In genomic region chr20:17796096-17796563, GRCh38 we compare ENCODE assay signal across 1 cellular context.
TF ChIP-seq lines count a peak whose summit lies in the region.

No MANE protein-coding gene starts in this region.

TF ChIP-seq in HepG2, 621 proteins besides CTCF, POLR2A, EP300 and RAD21 (continued from another document and continues in another):
- 0 out of 2 replicates have a peak, but pooled peaks have one; percentile 32 for TF ChIP-seq HMGXB3 (CRISPR knock-in tag; IDR thresholded peaks at IDR 0.05; ENCODE audit: borderline replicate concordance)
- TF ChIP-seq ETV5 (CRISPR knock-in tag; IDR thresholded peaks at IDR 0.05; ENCODE audit: borderline replicate concordance), result no peak
- TF ChIP-seq ZNF30 (CRISPR knock-in tag; IDR thresholded peaks at IDR 0.05), result no peak
- TF ChIP-seq CC2D1A (CRISPR knock-in tag; IDR thresholded peaks at IDR 0.05), result no peak
- no peak for TF ChIP-seq ZSCAN29 (CRISPR knock-in tag; conservative IDR thresholded peaks at IDR 0.05)
- TF ChIP-seq FOXK2 (IDR thresholded peaks at IDR 0.05), result no peak
- no peak for TF ChIP-seq ZNF501 (CRISPR knock-in tag; IDR thresholded peaks at IDR 0.05)
- no peak for TF ChIP-seq TCF12 (IDR thresholded peaks at IDR 0.05)
- TF ChIP-seq TCF12 (CRISPR knock-in tag; IDR thresholded peaks at IDR 0.05), result no peak
- TF ChIP-seq ZNF780A (CRISPR knock-in tag; IDR thresholded peaks at IDR 0.05), result no peak
- TF ChIP-seq MYC (CRISPR knock-in tag; IDR thresholded peaks at IDR 0.05; ENCODE audit: borderline replicate concordance), result peak; percentile 64
- TF ChIP-seq NR0B2 (CRISPR knock-in tag; IDR thresholded peaks at IDR 0.05), result no peak
- no peak for TF ChIP-seq TFDP2 (CRISPR knock-in tag; IDR thresholded peaks at IDR 0.05)
- peak; percentile 85; the same call in 1 of the 2 replicates for TF ChIP-seq MLX (CRISPR knock-in tag; IDR thresholded peaks at IDR 0.05)
- TF ChIP-seq SSRP1 (CRISPR knock-in tag; IDR thresholded peaks at IDR 0.05), result no peak
- no peak for TF ChIP-seq ZBTB37 (CRISPR knock-in tag; IDR thresholded peaks at IDR 0.05)
- no peak for TF ChIP-seq TFDP1 (CRISPR knock-in tag; IDR thresholded peaks at IDR 0.05; ENCODE audit: borderline replicate concordance)
- no peak for TF ChIP-seq ZNF646 (CRISPR knock-in tag; IDR thresholded peaks at IDR 0.05)
- no peak for TF ChIP-seq IKZF4 (CRISPR knock-in tag; IDR thresholded peaks at IDR 0.05; ENCODE audit: borderline replicate concordance, low read depth, not compliant biosample characterization)
- no peak for TF ChIP-seq ZNF543 (CRISPR knock-in tag; IDR thresholded peaks at IDR 0.05)
- no peak for TF ChIP-seq SRSF4 (IDR thresholded peaks at IDR 0.05; ENCODE audit: low read depth, low read length, poor library complexity, severe bottlenecking)
- no peak for TF ChIP-seq ZNF431 (CRISPR knock-in tag; IDR thresholded peaks at IDR 0.05; ENCODE audit: borderline replicate concordance, low read depth)
- no peak for TF ChIP-seq E2F5 (CRISPR knock-in tag; conservative IDR thresholded peaks at IDR 0.05)
- no peak for TF ChIP-seq ZNF672 (CRISPR knock-in tag; IDR thresholded peaks at IDR 0.05)
- TF ChIP-seq ZNF430 (CRISPR knock-in tag; IDR thresholded peaks at IDR 0.05), result no peak
- TF ChIP-seq SATB2 (CRISPR knock-in tag; IDR thresholded peaks at IDR 0.05), result 0 out of 2 replicates have a peak, but pooled peaks have one; percentile 44
- no peak for TF ChIP-seq WIZ (CRISPR knock-in tag; IDR thresholded peaks at IDR 0.05)
- TF ChIP-seq NAIF1 (CRISPR knock-in tag; IDR thresholded peaks at IDR 0.05; ENCODE audit: borderline replicate concordance), result no peak
- TF ChIP-seq CEBPZ (IDR thresholded peaks at IDR 0.05; ENCODE audit: low read length), result no peak
- TF ChIP-seq ZFP90 (CRISPR knock-in tag; IDR thresholded peaks at IDR 0.05; ENCODE audit: borderline replicate concordance), result peak; percentile 60; the same call in 1 of the 2 replicates
- TF ChIP-seq PPARG (CRISPR knock-in tag; conservative IDR thresholded peaks at IDR 0.05), result no peak
- no peak for TF ChIP-seq DZIP1 (CRISPR knock-in tag; IDR thresholded peaks at IDR 0.05)
- no peak for TF ChIP-seq FOXO1 (CRISPR knock-in tag; IDR thresholded peaks at IDR 0.05)
- no peak; the same call in 1 of the 2 replicates for TF ChIP-seq RNF2 (conservative IDR thresholded peaks at IDR 0.05; ENCODE audit: low read depth)
- TF ChIP-seq CEBPB (IDR thresholded peaks at IDR 0.05; ENCODE audit: borderline replicate concordance, low read depth, low read length), result peak; percentile 98
- no peak for TF ChIP-seq BORCS8-MEF2B (CRISPR knock-in tag; IDR thresholded peaks at IDR 0.05)
